12 cellular contexts compared by ENCODE assay signal in genomic region chr2:121771976-121772742, GRCh38. TPM values are rescaled to one million over a fixed set of nuclear protein-coding genes. Genes with fewer than 3 reads are reported as not detected.
A peak's percentile ranks its signal among the peaks of the same experiment; 100 is the strongest.
DNase-seq lines count a peak whose midpoint lies in the region; ATAC-seq, FAIRE-seq and TF ChIP-seq lines count a peak whose summit lies in the region.
"Had no signal": no experiment of that assay in that cellular context is flagged by ENCODE, and none has a peak within 500 bp of the region (broad histone marks: within the 10 kb centered on the region; RNA-seq: fewer than 3 reads in every experiment).

No MANE protein-coding gene starts in this region.

- peaks cover 2% of the 10 kb centered on the region for H3K4me1 ChIP-seq in endothelial cell of umbilical vein (ENCODE audit: control insufficient read depth, extremely low read depth, insufficient read depth, low read length)

- no peaks in the 10 kb centered on the region for H3K9me1 ChIP-seq in endothelial cell of umbilical vein (replicated peaks; ENCODE audit: control insufficient read depth, extremely low read depth, insufficient read depth, low read length)

- H3K4me2 ChIP-seq in endothelial cell of umbilical vein (ENCODE audit: insufficient read depth, low read length) = no peak overlapping the region

- H2AFZ ChIP-seq in endothelial cell of umbilical vein (ENCODE audit: low read depth, low read length) = no peak overlapping the region

- H3K36me3 Mint-ChIP-seq in activated naive CD4-positive, alpha-beta T cell treated with anti-CD3 and anti-CD28 coated beads, Interleukin-2, amount 10 ng/mL, durations not matched to agents 7 days and 5 days = peaks cover 12% of the 10 kb centered on the region

- no peak overlapping the region for H3K27ac ChIP-seq in endothelial cell of umbilical vein (ENCODE audit: insufficient read depth, low read depth, low read length)

- H3K79me2 ChIP-seq in endothelial cell of umbilical vein (ENCODE audit: control insufficient read depth, insufficient read depth, low read length) = no peaks in the 10 kb centered on the region

- no peak overlapping the region for H3K4me3 ChIP-seq in endothelial cell of umbilical vein (replicated peaks in 1 of 3; ENCODE audit: insufficient read depth in 1 of 3, low read depth in 1 of 3, low read length in 3 of 3)

- intact Hi-C loops in endothelial cell of umbilical vein (cut with micrococcal nuclease) = no loop called here

- H4K20me1 ChIP-seq in endothelial cell of umbilical vein (replicated peaks; ENCODE audit: control insufficient read depth, extremely low read depth, insufficient read depth, low read length) = no peaks in the 10 kb centered on the region

- H3K27ac Mint-ChIP-seq in activated naive CD4-positive, alpha-beta T cell treated with anti-CD3 and anti-CD28 coated beads, Interleukin-2, amount 10 ng/mL, durations not matched to agents 7 days and 5 days = no peak overlapping the region
- H3K27ac Mint-ChIP-seq: activated naive CD8-positive, alpha-beta T cell treated with anti-CD3 and anti-CD28 coated beads, Interleukin-2, amount 50 U/mL, for 24 hours had no signal

- H3K9me3 ChIP-seq in endothelial cell of umbilical vein (replicated peaks; ENCODE audit: control insufficient read depth, insufficient read depth, low read length) = no peaks in the 10 kb centered on the region

- POLR2A ChIA-PET in endothelial cell of umbilical vein (lab: Charles Lee) = no interaction called here

- no peaks in the 10 kb centered on the region for H3K27me3 ChIP-seq in endothelial cell of umbilical vein (ENCODE audit: control insufficient read depth in 2 of 2, insufficient read depth in 2 of 2, low read length in 2 of 2)

- BruUV-seq in endothelial cell of umbilical vein (replicated peaks; lab: Mats Ljungman, UMichigan) = no TSS peak

- no peak overlapping the region for H3K4me3 Mint-ChIP-seq in activated naive CD4-positive, alpha-beta T cell treated with anti-CD3 and anti-CD28 coated beads, Interleukin-2, amount 10 ng/mL, durations not matched to agents 7 days and 5 days
- H3K4me3 Mint-ChIP-seq: activated naive CD8-positive, alpha-beta T cell treated with anti-CD3 and anti-CD28 coated beads, Interleukin-2, amount 50 U/mL, for 24 hours; IgD-negative memory B cell had no signal

- no peaks in the 10 kb centered on the region for H3K27me3 Mint-ChIP-seq in activated naive CD4-positive, alpha-beta T cell treated with anti-CD3 and anti-CD28 coated beads, Interleukin-2, amount 10 ng/mL, durations not matched to agents 7 days and 5 days
- H3K27me3 Mint-ChIP-seq: activated naive CD8-positive, alpha-beta T cell treated with anti-CD3 and anti-CD28 coated beads, Interleukin-2, amount 50 U/mL, for 24 hours; IgD-negative memory B cell had no signal

- peak; percentile 76 for FAIRE-seq in endothelial cell of umbilical vein (lab: Jason Lieb, UNC)

- ATAC-seq in GM21825 (IDR thresholded peaks at IDR 0.05; ENCODE audit: unreplicated experiment) (no peak), HG02642 (IDR thresholded peaks at IDR 0.05; ENCODE audit: poor library complexity, unreplicated experiment) (no peak)
- ATAC-seq: activated naive CD8-positive, alpha-beta T cell treated with anti-CD3 and anti-CD28 coated beads, Interleukin-2, amount 50 U/mL, for 24 hours had no signal

- no peak overlapping the region for H3K9ac ChIP-seq in endothelial cell of umbilical vein (replicated peaks; ENCODE audit: extremely low read depth, insufficient read depth, low read length)

- dilution Hi-C loops in endothelial cell of umbilical vein (cut with MboI; ENCODE audit: extremely low pct_ligation_motif_present, low sequenced_read_pairs) = no loop called here

- no peak for TF ChIP-seq POLR2A in endothelial cell of umbilical vein (IDR thresholded peaks at IDR 0.05; ENCODE audit: low read depth, low read length)

- CTCF ChIA-PET in endothelial cell of umbilical vein (lab: Charles Lee) = interaction anchor here (0.6 to 1.3 kb wide), 2 partner anchors 9 to 39 kb away, joined by 3 to 4 read pairs; no protein-coding TSS in a partner anchor
- CTCF ChIA-PET in activated naive CD4-positive, alpha-beta T cell treated with anti-CD3 and anti-CD28 coated beads, Interleukin-2, amount 10 ng/mL, durations not matched to agents 7 days and 5 days (lab: Charles Lee) = no interaction called here

- peaks cover 3 to 8% of the 10 kb centered on the region in 2 experiments for H3K36me3 ChIP-seq in endothelial cell of umbilical vein (ENCODE audit: control insufficient read depth in 2 of 2, extremely low read depth in 1 of 2, insufficient read depth in 2 of 2, low read length in 2 of 2)

- H3K4me1 Mint-ChIP-seq in activated naive CD4-positive, alpha-beta T cell treated with anti-CD3 and anti-CD28 coated beads, Interleukin-2, amount 10 ng/mL, durations not matched to agents 7 days and 5 days = no peaks in the 10 kb centered on the region
- H3K4me1 Mint-ChIP-seq: activated naive CD8-positive, alpha-beta T cell treated with anti-CD3 and anti-CD28 coated beads, Interleukin-2, amount 50 U/mL, for 24 hours had no signal

- TF ChIP-seq CTCF in endothelial cell of umbilical vein (IDR thresholded peaks at IDR 0.05; ENCODE audit: extremely low read depth in 1 of 2, insufficient read depth in 1 of 2, low read depth in 1 of 2, low read length in 2 of 2) = no peak

- DNase-seq in DMS79 treated with DMSO at 0.1 percent for 48 hours (lab: John Stamatoyannopoulos, UW) = peak; percentile 2
- no peak for DNase-seq in DMS79 (lab: John Stamatoyannopoulos, UW)
- DNase-seq in NCI-H524 treated with DMSO at 0.1 percent for 48 hours (lab: John Stamatoyannopoulos, UW) = peak; percentile 83
- DNase-seq in endothelial cell of umbilical vein (ENCODE audit: low read depth, low spot score) = peak; percentile 76
- peak; percentile 37 for DNase-seq in pulmonary artery endothelial cell (ENCODE audit: low read depth, low spot score)
- no peak for DNase-seq in activated naive CD4-positive, alpha-beta T cell treated with anti-CD3 and anti-CD28 coated beads, Interleukin-2, amount 10 ng/mL, durations not matched to agents 7 days and 5 days
- DNase-seq: activated naive CD8-positive, alpha-beta T cell treated with anti-CD3 and anti-CD28 coated beads, Interleukin-2, amount 50 U/mL, for 24 hours; NCI-H345; stimulated activated CD4-positive, alpha-beta T cell treated with anti-CD3 and anti-CD28 coated beads, Interleukin-12 subunit alpha, Interleukin-12 subunit beta, amount 100 ng/mL, for 4 hours had no signal

- no peaks in the 10 kb centered on the region for H3K9me3 Mint-ChIP-seq in activated naive CD4-positive, alpha-beta T cell treated with anti-CD3 and anti-CD28 coated beads, Interleukin-2, amount 10 ng/mL, durations not matched to agents 7 days and 5 days
- H3K9me3 Mint-ChIP-seq: activated naive CD8-positive, alpha-beta T cell treated with anti-CD3 and anti-CD28 coated beads, Interleukin-2, amount 50 U/mL, for 24 hours; IgD-negative memory B cell had no signal

TF ChIP-seq in endothelial cell of umbilical vein, 7 proteins besides CTCF, POLR2A, EP300 and RAD21:
- no peak for TF ChIP-seq MYC (IDR thresholded peaks at IDR 0.05; ENCODE audit: low read depth, low read length)
- no peak for TF ChIP-seq POLR2AphosphoS5 (IDR thresholded peaks at IDR 0.05; ENCODE audit: insufficient read depth, low read depth, low read length)
- no peak for TF ChIP-seq MAX (IDR thresholded peaks at IDR 0.05; ENCODE audit: insufficient read depth, insufficient read length)
- TF ChIP-seq GATA2 (IDR thresholded peaks at IDR 0.05; ENCODE audit: insufficient read depth, insufficient read length, low read depth, low read length) = no peak
- TF ChIP-seq FOS (IDR thresholded peaks at IDR 0.05; ENCODE audit: borderline replicate concordance, insufficient read depth, low read length) = no peak
- no peak for TF ChIP-seq EZH2 (IDR thresholded peaks at IDR 0.05; ENCODE audit: borderline replicate concordance, low read depth, low read length, severe bottlenecking)
- no peak for TF ChIP-seq JUN (IDR thresholded peaks at IDR 0.05; ENCODE audit: borderline replicate concordance, insufficient read depth, insufficient read length, low read depth)

RNA-seq across cellular contexts. Expression of gene TSN, which starts 16.7 kb away (rescaled TPM):
- 76.1 and 79.8 TPM in 2 replicates for total RNA-seq in endothelial cell of umbilical vein
- 24.6 and 33.2 TPM in 2 replicates for polyA plus RNA-seq in endothelial cell of umbilical vein
- polyA plus RNA-seq in endothelial cell of umbilical vein (2011; cell fraction: cytosol; rRNA removed) = 40.6 and 42.6 TPM in 2 replicates
- 17.9 and 26.3 TPM in 2 replicates for polyA plus RNA-seq in endothelial cell of umbilical vein (2011; cell fraction: nucleus; rRNA removed)
- 47.8 and 67.8 TPM in 2 replicates for polyA plus RNA-seq in endothelial cell of umbilical vein (2012)
- polyA minus RNA-seq in endothelial cell of umbilical vein = 42.2 and 45.0 TPM in 2 replicates
- 28.1 TPM for polyA minus RNA-seq in endothelial cell of umbilical vein (2011; cell fraction: cytosol; rRNA and poly(A)+ RNA removed)
- 23.9 and 38.6 TPM in 2 replicates for polyA minus RNA-seq in endothelial cell of umbilical vein (2011; cell fraction: nucleus; rRNA and poly(A)+ RNA removed)
- 62.9 and 75.6 TPM in 2 replicates for total RNA-seq in pulmonary artery endothelial cell

RNA-seq across cellular contexts. Expression of gene NIFK, which starts 35.5 kb away (rescaled TPM):
- 56.2 and 59.7 TPM in 2 replicates for total RNA-seq in endothelial cell of umbilical vein
- polyA plus RNA-seq in endothelial cell of umbilical vein = 8.1 and 10.7 TPM in 2 replicates
- polyA plus RNA-seq in endothelial cell of umbilical vein (2011; cell fraction: cytosol; rRNA removed) = 12.1 and 14.9 TPM in 2 replicates
- polyA plus RNA-seq in endothelial cell of umbilical vein (2011; cell fraction: nucleus; rRNA removed) = 13.0 and 15.6 TPM in 2 replicates
- polyA plus RNA-seq in endothelial cell of umbilical vein (2012) = 53.4 and 68.3 TPM in 2 replicates
- 9.0 and 9.5 TPM in 2 replicates for polyA minus RNA-seq in endothelial cell of umbilical vein
- 15.5 TPM for polyA minus RNA-seq in endothelial cell of umbilical vein (2011; cell fraction: cytosol; rRNA and poly(A)+ RNA removed)
- 3.3 and 5.9 TPM in 2 replicates for polyA minus RNA-seq in endothelial cell of umbilical vein (2011; cell fraction: nucleus; rRNA and poly(A)+ RNA removed)
- 50.4 and 54.0 TPM in 2 replicates for total RNA-seq in pulmonary artery endothelial cell

Comparison
In these comparisons a context has a peak if more than half of its experiments do, and no peak if none do; other contexts are left out.
1. DNase-seq: peak in DMS79 treated with DMSO at 0.1 percent for 48 hours (single experiment), NCI-H524 treated with DMSO at 0.1 percent for 48 hours (single experiment), endothelial cell of umbilical vein (single experiment) and pulmonary artery endothelial cell (single experiment); none in DMS79 (single experiment) and activated naive CD4-positive, alpha-beta T cell treated with anti-CD3 and anti-CD28 coated beads, Interleukin-2, amount 10 ng/mL, durations not matched to agents 7 days and 5 days (single experiment).